Comparison of ENCODE assay signal across 14 cellular contexts in the genomic region with DNA sequence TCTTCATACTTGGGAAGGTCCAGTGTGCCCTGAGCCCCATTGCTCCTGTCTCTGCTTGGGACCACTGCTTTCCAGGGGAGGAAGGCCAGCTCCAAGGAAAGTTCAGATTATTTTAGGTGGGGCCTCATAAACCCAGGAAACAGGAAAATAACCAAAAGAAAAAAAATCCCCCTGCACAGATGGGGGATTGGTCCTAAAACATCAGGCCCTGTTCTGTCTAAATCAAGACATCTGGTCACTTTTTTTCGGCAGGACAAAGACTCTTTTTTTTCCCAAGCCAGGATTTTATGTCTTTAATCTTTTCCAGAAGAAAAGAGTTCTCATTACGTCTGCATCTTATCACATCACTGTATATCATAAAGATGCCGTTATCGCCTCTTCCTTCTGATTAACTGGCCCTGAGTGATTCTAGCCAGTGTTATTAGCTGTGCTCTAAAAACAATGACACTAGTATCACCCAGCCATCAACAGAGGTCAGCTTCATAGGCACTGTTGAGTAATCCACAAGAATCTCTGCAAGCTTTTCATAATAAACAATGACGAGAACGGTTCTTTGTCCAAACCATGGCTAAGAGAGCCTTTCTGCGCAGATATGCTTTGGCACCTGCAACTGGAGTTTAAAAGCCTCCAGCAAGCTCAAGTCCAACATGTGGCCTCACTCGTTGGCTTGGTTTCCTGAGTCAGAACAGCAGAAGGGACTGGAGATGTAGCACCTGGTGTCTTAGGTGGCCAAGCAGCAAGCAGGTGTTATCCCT.
DNase-seq lines count a peak whose midpoint lies in the region; ATAC-seq, FAIRE-seq and TF ChIP-seq lines count a peak whose summit lies in the region.
"Had no signal": no experiment of that assay in that cellular context is flagged by ENCODE, and none has a peak within 500 bp of the region (broad histone marks: within the 10 kb centered on the region; RNA-seq: fewer than 3 reads in every experiment).

No MANE protein-coding gene starts in this region.

- no peak overlapping the region for H3K4me2 ChIP-seq in astrocyte (ENCODE audit: low read length)

- H3K4me3 Mint-ChIP-seq in astrocyte (ENCODE audit: unreplicated experiment) = no peak overlapping the region
- no peak overlapping the region for H3K4me3 Mint-ChIP-seq in stimulated activated naive B cell treated with anti-CD40 and anti-IgM and Interleukin-4, amounts not matched to agents 10 μg/mL and 1 μg/mL and 100 μg/mL, for 72 hours
- H3K4me3 Mint-ChIP-seq in activated naive CD8-positive, alpha-beta T cell treated with anti-CD3 and anti-CD28 coated beads for 36 hours = no peak overlapping the region
- H3K4me3 Mint-ChIP-seq in natural killer cell treated with Interleukin-12 subunit alpha and Interleukin-12 subunit beta and Interleukin-15 and Interleukin-18, amount 100 ng/mL, for 72 hours = no peak overlapping the region
- H3K4me3 Mint-ChIP-seq: activated CD4-positive, alpha-beta T cell treated with anti-CD3 and anti-CD28 coated beads for 36 hours; activated naive CD8-positive, alpha-beta T cell; neural crest cell had no signal

- in situ Hi-C loops in gastrocnemius medialis (cut with MboI; ENCODE audit: low sequenced_read_pairs in 4 of 4) = no loop called here

- H3K27me3 Mint-ChIP-seq in astrocyte (ENCODE audit: low read depth, unreplicated experiment) = peaks cover 5% of the 10 kb centered on the region
- H3K27me3 Mint-ChIP-seq in stimulated activated naive B cell treated with anti-CD40 and anti-IgM and Interleukin-4, amounts not matched to agents 10 μg/mL and 1 μg/mL and 100 μg/mL, for 72 hours = peaks cover 4 to 5% of the 10 kb centered on the region in 2 donors
- peaks cover 5% of the 10 kb centered on the region for H3K27me3 Mint-ChIP-seq in activated naive CD8-positive, alpha-beta T cell treated with anti-CD3 and anti-CD28 coated beads for 36 hours
- peaks cover 0 to 5% of the 10 kb centered on the region in 2 donors for H3K27me3 Mint-ChIP-seq in natural killer cell treated with Interleukin-12 subunit alpha and Interleukin-12 subunit beta and Interleukin-15 and Interleukin-18, amount 100 ng/mL, for 72 hours
- H3K27me3 Mint-ChIP-seq: activated naive CD8-positive, alpha-beta T cell had no signal

- H4K20me1 ChIP-seq in astrocyte (ENCODE audit: insufficient read depth, low read length) = no peaks in the 10 kb centered on the region

- H3K27ac ChIP-seq in astrocyte (ENCODE audit: low read depth, low read length) = no peak overlapping the region
- peak overlapping the region; percentile 52 to 68 (median 56) for H3K27ac ChIP-seq in gastrocnemius medialis
- H3K27ac ChIP-seq: HL-60 had no signal

- no peaks in the 10 kb centered on the region for H3K9me3 Mint-ChIP-seq in astrocyte (ENCODE audit: unreplicated experiment)
- no peaks in the 10 kb centered on the region for H3K9me3 Mint-ChIP-seq in stimulated activated naive B cell treated with anti-CD40 and anti-IgM and Interleukin-4, amounts not matched to agents 10 μg/mL and 1 μg/mL and 100 μg/mL, for 72 hours
- H3K9me3 Mint-ChIP-seq in activated naive CD8-positive, alpha-beta T cell treated with anti-CD3 and anti-CD28 coated beads for 36 hours = no peaks in the 10 kb centered on the region
- no peaks in the 10 kb centered on the region for H3K9me3 Mint-ChIP-seq in natural killer cell treated with Interleukin-12 subunit alpha and Interleukin-12 subunit beta and Interleukin-15 and Interleukin-18, amount 100 ng/mL, for 72 hours
- H3K9me3 Mint-ChIP-seq: neural crest cell had no signal

- ATAC-seq in gastrocnemius medialis = peak; percentile 86
- no peak for ATAC-seq in stimulated activated naive B cell treated with anti-CD40 and anti-IgM and Interleukin-4, amounts not matched to agents 10 μg/mL and 1 μg/mL and 100 μg/mL, for 72 hours (replicated peaks)
- ATAC-seq in HG02973 (IDR thresholded peaks at IDR 0.05; ENCODE audit: unreplicated experiment) = no peak
- no peak for ATAC-seq in natural killer cell treated with Interleukin-12 subunit alpha and Interleukin-12 subunit beta and Interleukin-15 and Interleukin-18, amount 100 ng/mL, for 72 hours
- ATAC-seq: activated CD4-positive, alpha-beta T cell treated with anti-CD3 and anti-CD28 coated beads for 36 hours had no signal

- H3K27me3 ChIP-seq in astrocyte (ENCODE audit: insufficient read depth, low read length) (no peaks in the 10 kb centered on the region), gastrocnemius medialis (peaks cover 0 to 2% (median 0%) of the 10 kb centered on the region in 3 donors)

- no peak for TF ChIP-seq POLR2A in gastrocnemius medialis (IDR thresholded peaks at IDR 0.05)

- TF ChIP-seq CTCF in astrocyte (IDR thresholded peaks at IDR 0.05; ENCODE audit: insufficient read depth, low read depth, low read length) = no peak
- no peak for TF ChIP-seq CTCF in gastrocnemius medialis (IDR thresholded peaks at IDR 0.05 in 4 of 5, conservative IDR thresholded peaks at IDR 0.05 in 1 of 5)

- H3K4me1 Mint-ChIP-seq in astrocyte (ENCODE audit: low read depth, unreplicated experiment) = peaks cover 7% of the 10 kb centered on the region
- peaks cover 4 to 6% of the 10 kb centered on the region in 2 donors for H3K4me1 Mint-ChIP-seq in stimulated activated naive B cell treated with anti-CD40 and anti-IgM and Interleukin-4, amounts not matched to agents 10 μg/mL and 1 μg/mL and 100 μg/mL, for 72 hours
- H3K4me1 Mint-ChIP-seq in activated naive CD8-positive, alpha-beta T cell treated with anti-CD3 and anti-CD28 coated beads for 36 hours = no peaks in the 10 kb centered on the region
- no peaks in the 10 kb centered on the region for H3K4me1 Mint-ChIP-seq in natural killer cell treated with Interleukin-12 subunit alpha and Interleukin-12 subunit beta and Interleukin-15 and Interleukin-18, amount 100 ng/mL, for 72 hours (ENCODE audit: low read depth in 2 of 2)
- H3K4me1 Mint-ChIP-seq: activated CD4-positive, alpha-beta T cell treated with anti-CD3 and anti-CD28 coated beads for 36 hours had no signal

- H3K36me3 ChIP-seq in astrocyte (ENCODE audit: insufficient read depth, low read length) = no peaks in the 10 kb centered on the region
- H3K36me3 ChIP-seq in gastrocnemius medialis = no peaks in the 10 kb centered on the region

- no peak overlapping the region for H2AFZ ChIP-seq in astrocyte (ENCODE audit: low read depth, low read length)

- H3K79me2 ChIP-seq in astrocyte (ENCODE audit: insufficient read depth, low read length) = no peaks in the 10 kb centered on the region

- H3K27ac Mint-ChIP-seq in astrocyte (ENCODE audit: unreplicated experiment) = no peak overlapping the region
- no peak overlapping the region for H3K27ac Mint-ChIP-seq in stimulated activated naive B cell treated with anti-CD40 and anti-IgM and Interleukin-4, amounts not matched to agents 10 μg/mL and 1 μg/mL and 100 μg/mL, for 72 hours
- no peak overlapping the region for H3K27ac Mint-ChIP-seq in activated naive CD8-positive, alpha-beta T cell treated with anti-CD3 and anti-CD28 coated beads for 36 hours
- no peak overlapping the region for H3K27ac Mint-ChIP-seq in natural killer cell treated with Interleukin-12 subunit alpha and Interleukin-12 subunit beta and Interleukin-15 and Interleukin-18, amount 100 ng/mL, for 72 hours
- H3K27ac Mint-ChIP-seq: activated CD4-positive, alpha-beta T cell treated with anti-CD3 and anti-CD28 coated beads for 36 hours; activated naive CD8-positive, alpha-beta T cell had no signal

- peak; percentile 47 for FAIRE-seq in astrocyte (lab: Jason Lieb, UNC)
- FAIRE-seq: GM18507 had no signal

- H3K4me1 ChIP-seq in astrocyte (ENCODE audit: insufficient read depth, low read length) (peaks cover 14% of the 10 kb centered on the region), gastrocnemius medialis (peaks cover 3 to 4% of the 10 kb centered on the region in 2 donors)

- H3K9me3 ChIP-seq in astrocyte (ENCODE audit: insufficient read depth, low read depth, low read length) = no peaks in the 10 kb centered on the region
- H3K9me3 ChIP-seq in gastrocnemius medialis = no peaks in the 10 kb centered on the region

- no peak overlapping the region for H3K4me3 ChIP-seq in astrocyte (ENCODE audit: insufficient read depth, low read depth, low read length)
- no peak overlapping the region for H3K4me3 ChIP-seq in gastrocnemius medialis

- no peaks in the 10 kb centered on the region for H3K36me3 Mint-ChIP-seq in astrocyte (ENCODE audit: low read depth, unreplicated experiment)
- H3K36me3 Mint-ChIP-seq in stimulated activated naive B cell treated with anti-CD40 and anti-IgM and Interleukin-4, amounts not matched to agents 10 μg/mL and 1 μg/mL and 100 μg/mL, for 72 hours = no peaks in the 10 kb centered on the region
- peaks cover 2% of the 10 kb centered on the region for H3K36me3 Mint-ChIP-seq in activated naive CD8-positive, alpha-beta T cell treated with anti-CD3 and anti-CD28 coated beads for 36 hours
- H3K36me3 Mint-ChIP-seq in natural killer cell treated with Interleukin-12 subunit alpha and Interleukin-12 subunit beta and Interleukin-15 and Interleukin-18, amount 100 ng/mL, for 72 hours = no peaks in the 10 kb centered on the region
- H3K36me3 Mint-ChIP-seq: activated naive CD8-positive, alpha-beta T cell had no signal

- DNase-seq in EH (ENCODE audit: low read depth) (peak; percentile 96), astrocyte (ENCODE audit: low read depth) (peak; percentile 95), head of caudate nucleus (peak in 39 of 42 donors; percentile 29 to 85 (median 67)), gastrocnemius medialis (peak; percentile 53 to 73)
- DNase-seq in stimulated activated naive B cell treated with anti-CD40 and anti-IgM and Interleukin-4, amounts not matched to agents 10 μg/mL and 1 μg/mL and 100 μg/mL, for 72 hours = no peak
- no peak for DNase-seq in activated naive CD8-positive, alpha-beta T cell treated with anti-CD3 and anti-CD28 coated beads for 36 hours
- DNase-seq in natural killer cell treated with Interleukin-12 subunit alpha and Interleukin-12 subunit beta and Interleukin-15 and Interleukin-18, amount 100 ng/mL, for 72 hours (ENCODE audit: low spot score) = no peak
- DNase-seq: activated CD4-positive, alpha-beta T cell treated with anti-CD3 and anti-CD28 coated beads for 36 hours; GOT3 had no signal

- intact Hi-C loops in head of caudate nucleus (cut with DNase I) (no loop called here), gastrocnemius medialis (cut with DNase I; ENCODE audit: low total_unique reads) (no loop called here)

- H3K9ac ChIP-seq in astrocyte (ENCODE audit: low read length) = no peak overlapping the region

Comparison
In these comparisons a context has a peak if more than half of its experiments do, and no peak if none do; other contexts are left out.
1. DNase-seq: peak in EH (single experiment), astrocyte (single experiment), head of caudate nucleus (39 of 42) and gastrocnemius medialis (2 of 2); none in stimulated activated naive B cell treated with anti-CD40 and anti-IgM and Interleukin-4, amounts not matched to agents 10 μg/mL and 1 μg/mL and 100 μg/mL, for 72 hours (single experiment), activated naive CD8-positive, alpha-beta T cell treated with anti-CD3 and anti-CD28 coated beads for 36 hours (single experiment) and natural killer cell treated with Interleukin-12 subunit alpha and Interleukin-12 subunit beta and Interleukin-15 and Interleukin-18, amount 100 ng/mL, for 72 hours (single experiment).
2. ATAC-seq: peak in gastrocnemius medialis (2 of 2); none in stimulated activated naive B cell treated with anti-CD40 and anti-IgM and Interleukin-4, amounts not matched to agents 10 μg/mL and 1 μg/mL and 100 μg/mL, for 72 hours (0 of 2), HG02973 (single experiment) and natural killer cell treated with Interleukin-12 subunit alpha and Interleukin-12 subunit beta and Interleukin-15 and Interleukin-18, amount 100 ng/mL, for 72 hours (0 of 2).